1 cellular context compared by ENCODE assay signal in the genomic region with DNA sequence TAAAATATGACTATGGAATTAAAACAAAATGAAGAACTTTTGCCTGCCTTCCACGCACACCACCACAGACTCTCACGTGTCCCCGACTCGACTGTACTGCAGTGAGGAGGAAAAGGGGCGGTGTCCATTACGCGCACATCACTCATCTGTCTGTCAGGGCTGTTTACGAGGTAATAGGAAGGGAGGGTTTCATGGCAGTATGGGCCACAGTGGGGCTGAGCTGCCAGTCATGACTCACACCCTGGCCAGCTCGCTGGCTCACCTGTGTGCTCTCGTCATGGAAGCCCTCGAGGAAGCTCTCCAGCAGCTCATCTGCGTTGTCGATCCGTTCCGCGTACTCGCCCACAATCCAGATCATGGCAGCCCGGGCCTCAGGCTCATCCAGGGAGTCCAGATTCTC.
TF ChIP-seq lines count a peak whose summit lies in the region.

No MANE protein-coding gene starts in this region.

TF ChIP-seq in GM23338, 12 proteins besides CTCF, POLR2A, EP300 and RAD21 (continued from another document):
- TF ChIP-seq, protein P1, sequence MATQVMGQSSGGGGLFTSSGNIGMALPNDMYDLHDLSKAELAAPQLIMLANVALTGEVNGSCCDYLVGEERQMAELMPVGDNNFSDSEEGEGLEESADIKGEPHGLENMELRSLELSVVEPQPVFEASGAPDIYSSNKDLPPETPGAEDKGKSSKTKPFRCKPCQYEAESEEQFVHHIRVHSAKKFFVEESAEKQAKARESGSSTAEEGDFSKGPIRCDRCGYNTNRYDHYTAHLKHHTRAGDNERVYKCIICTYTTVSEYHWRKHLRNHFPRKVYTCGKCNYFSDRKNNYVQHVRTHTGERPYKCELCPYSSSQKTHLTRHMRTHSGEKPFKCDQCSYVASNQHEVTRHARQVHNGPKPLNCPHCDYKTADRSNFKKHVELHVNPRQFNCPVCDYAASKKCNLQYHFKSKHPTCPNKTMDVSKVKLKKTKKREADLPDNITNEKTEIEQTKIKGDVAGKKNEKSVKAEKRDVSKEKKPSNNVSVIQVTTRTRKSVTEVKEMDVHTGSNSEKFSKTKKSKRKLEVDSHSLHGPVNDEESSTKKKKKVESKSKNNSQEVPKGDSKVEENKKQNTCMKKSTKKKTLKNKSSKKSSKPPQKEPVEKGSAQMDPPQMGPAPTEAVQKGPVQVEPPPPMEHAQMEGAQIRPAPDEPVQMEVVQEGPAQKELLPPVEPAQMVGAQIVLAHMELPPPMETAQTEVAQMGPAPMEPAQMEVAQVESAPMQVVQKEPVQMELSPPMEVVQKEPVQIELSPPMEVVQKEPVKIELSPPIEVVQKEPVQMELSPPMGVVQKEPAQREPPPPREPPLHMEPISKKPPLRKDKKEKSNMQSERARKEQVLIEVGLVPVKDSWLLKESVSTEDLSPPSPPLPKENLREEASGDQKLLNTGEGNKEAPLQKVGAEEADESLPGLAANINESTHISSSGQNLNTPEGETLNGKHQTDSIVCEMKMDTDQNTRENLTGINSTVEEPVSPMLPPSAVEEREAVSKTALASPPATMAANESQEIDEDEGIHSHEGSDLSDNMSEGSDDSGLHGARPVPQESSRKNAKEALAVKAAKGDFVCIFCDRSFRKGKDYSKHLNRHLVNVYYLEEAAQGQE (IDR thresholded peaks at IDR 0.05; ENCODE audit: unreplicated experiment), result no peak
- TF ChIP-seq EZH2 (IDR thresholded peaks at IDR 0.05; ENCODE audit: low read depth, unreplicated experiment) (no peak), ZNF114 (CRISPR knock-in tag; IDR thresholded peaks at IDR 0.05) (no peak), ETS1 (IDR thresholded peaks at IDR 0.05) (no peak), CREB1 (CRISPR knock-in tag; IDR thresholded peaks at IDR 0.05; ENCODE audit: low read depth) (no peak), EZH2phosphoT487 (IDR thresholded peaks at IDR 0.05; ENCODE audit: unreplicated experiment) (no peak)
- TF ChIP-seq, protein P2, sequence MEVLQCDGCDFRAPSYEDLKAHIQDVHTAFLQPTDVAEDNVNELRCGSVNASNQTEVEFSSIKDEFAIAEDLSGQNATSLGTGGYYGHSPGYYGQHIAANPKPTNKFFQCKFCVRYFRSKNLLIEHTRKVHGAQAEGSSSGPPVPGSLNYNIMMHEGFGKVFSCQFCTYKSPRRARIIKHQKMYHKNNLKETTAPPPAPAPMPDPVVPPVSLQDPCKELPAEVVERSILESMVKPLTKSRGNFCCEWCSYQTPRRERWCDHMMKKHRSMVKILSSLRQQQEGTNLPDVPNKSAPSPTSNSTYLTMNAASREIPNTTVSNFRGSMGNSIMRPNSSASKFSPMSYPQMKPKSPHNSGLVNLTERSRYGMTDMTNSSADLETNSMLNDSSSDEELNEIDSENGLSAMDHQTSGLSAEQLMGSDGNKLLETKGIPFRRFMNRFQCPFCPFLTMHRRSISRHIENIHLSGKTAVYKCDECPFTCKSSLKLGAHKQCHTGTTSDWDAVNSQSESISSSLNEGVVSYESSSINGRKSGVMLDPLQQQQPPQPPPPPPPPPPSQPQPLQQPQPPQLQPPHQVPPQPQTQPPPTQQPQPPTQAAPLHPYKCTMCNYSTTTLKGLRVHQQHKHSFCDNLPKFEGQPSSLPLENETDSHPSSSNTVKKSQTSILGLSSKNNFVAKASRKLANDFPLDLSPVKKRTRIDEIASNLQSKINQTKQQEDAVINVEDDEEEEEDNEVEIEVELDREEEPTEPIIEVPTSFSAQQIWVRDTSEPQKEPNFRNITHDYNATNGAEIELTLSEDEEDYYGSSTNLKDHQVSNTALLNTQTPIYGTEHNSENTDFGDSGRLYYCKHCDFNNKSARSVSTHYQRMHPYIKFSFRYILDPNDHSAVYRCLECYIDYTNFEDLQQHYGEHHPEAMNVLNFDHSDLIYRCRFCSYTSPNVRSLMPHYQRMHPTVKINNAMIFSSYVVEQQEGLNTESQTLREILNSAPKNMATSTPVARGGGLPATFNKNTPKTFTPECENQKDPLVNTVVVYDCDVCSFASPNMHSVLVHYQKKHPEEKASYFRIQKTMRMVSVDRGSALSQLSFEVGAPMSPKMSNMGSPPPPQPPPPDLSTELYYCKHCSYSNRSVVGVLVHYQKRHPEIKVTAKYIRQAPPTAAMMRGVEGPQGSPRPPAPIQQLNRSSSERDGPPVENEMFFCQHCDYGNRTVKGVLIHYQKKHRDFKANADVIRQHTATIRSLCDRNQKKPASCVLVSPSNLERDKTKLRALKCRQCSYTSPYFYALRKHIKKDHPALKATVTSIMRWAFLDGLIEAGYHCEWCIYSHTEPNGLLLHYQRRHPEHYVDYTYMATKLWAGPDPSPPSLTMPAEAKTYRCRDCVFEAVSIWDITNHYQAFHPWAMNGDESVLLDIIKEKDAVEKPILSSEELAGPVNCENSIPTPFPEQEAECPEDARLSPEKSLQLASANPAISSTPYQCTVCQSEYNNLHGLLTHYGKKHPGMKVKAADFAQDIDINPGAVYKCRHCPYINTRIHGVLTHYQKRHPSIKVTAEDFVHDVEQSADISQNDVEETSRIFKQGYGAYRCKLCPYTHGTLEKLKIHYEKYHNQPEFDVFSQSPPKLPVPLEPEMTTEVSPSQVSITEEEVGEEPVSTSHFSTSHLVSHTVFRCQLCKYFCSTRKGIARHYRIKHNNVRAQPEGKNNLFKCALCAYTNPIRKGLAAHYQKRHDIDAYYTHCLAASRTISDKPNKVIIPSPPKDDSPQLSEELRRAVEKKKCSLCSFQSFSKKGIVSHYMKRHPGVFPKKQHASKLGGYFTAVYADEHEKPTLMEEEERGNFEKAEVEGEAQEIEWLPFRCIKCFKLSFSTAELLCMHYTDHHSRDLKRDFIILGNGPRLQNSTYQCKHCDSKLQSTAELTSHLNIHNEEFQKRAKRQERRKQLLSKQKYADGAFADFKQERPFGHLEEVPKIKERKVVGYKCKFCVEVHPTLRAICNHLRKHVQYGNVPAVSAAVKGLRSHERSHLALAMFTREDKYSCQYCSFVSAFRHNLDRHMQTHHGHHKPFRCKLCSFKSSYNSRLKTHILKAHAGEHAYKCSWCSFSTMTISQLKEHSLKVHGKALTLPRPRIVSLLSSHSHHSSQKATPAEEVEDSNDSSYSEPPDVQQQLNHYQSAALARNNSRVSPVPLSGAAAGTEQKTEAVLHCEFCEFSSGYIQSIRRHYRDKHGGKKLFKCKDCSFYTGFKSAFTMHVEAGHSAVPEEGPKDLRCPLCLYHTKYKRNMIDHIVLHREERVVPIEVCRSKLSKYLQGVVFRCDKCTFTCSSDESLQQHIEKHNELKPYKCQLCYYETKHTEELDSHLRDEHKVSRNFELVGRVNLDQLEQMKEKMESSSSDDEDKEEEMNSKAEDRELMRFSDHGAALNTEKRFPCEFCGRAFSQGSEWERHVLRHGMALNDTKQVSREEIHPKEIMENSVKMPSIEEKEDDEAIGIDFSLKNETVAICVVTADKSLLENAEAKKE (CRISPR knock-in tag; IDR thresholded peaks at IDR 0.05), result no peak
